In genomic region chrY:8341000-8341399, GRCh38 we compare ENCODE assay signal across 22 cellular contexts.
DNase-seq lines count a peak whose midpoint lies in the region; ATAC-seq and FAIRE-seq lines count a peak whose summit lies in the region.
"Had no signal": no experiment of that assay in that cellular context is flagged by ENCODE, and none has a peak within 500 bp of the region (broad histone marks: within the 10 kb centered on the region; RNA-seq: fewer than 3 reads in every experiment).

No MANE protein-coding gene starts in this region.

- no peaks in the 10 kb centered on the region for H3K27me3 ChIP-seq in small intestine (ENCODE audit: control insufficient read depth in 2 of 2, insufficient read depth in 2 of 2, low read length in 2 of 2)
- H3K27me3 ChIP-seq: BLaER1 treated with 17β-estradiol and CSF1 and Interleukin-3, amounts not matched to agents 10 nM and 100 nM had no signal

- no peak for DNase-seq in activated CD4-positive, alpha-beta T cell treated with anti-CD3 and anti-CD28 coated beads for 36 hours
- DNase-seq in activated CD4-positive, alpha-beta T cell treated with anti-CD3 and anti-CD28 coated beads, Interleukin-2, amount 10 ng/mL, durations not matched to agents 24 days and 14 days = no peak
- DNase-seq in activated naive CD8-positive, alpha-beta T cell treated with anti-CD3 and anti-CD28 coated beads, Interleukin-2, amount 50 U/mL, for 24 hours = no peak
- DNase-seq in activated naive CD8-positive, alpha-beta T cell treated with anti-CD3 and anti-CD28 coated beads for 36 hours = no peak
- no peak for DNase-seq in small intestine
- DNase-seq: AML-193; Caco-2; Calu3; CD4-positive, alpha-beta T cell; CD8-positive, alpha-beta T cell; DMS79 treated with DMSO at 0.1 percent for 48 hours; GF-D8 had no signal

- no peak for FAIRE-seq in small intestine (lab: Jason Lieb, UNC)
- FAIRE-seq: A549, D721Med, G401.6, GM12891, GM19239 had no signal

- H3K9me3 Mint-ChIP-seq in activated CD4-positive, alpha-beta T cell treated with anti-CD3 and anti-CD28 coated beads for 36 hours (ENCODE audit: low read depth) = no peaks in the 10 kb centered on the region
- H3K9me3 Mint-ChIP-seq in activated CD4-positive, alpha-beta T cell treated with anti-CD3 and anti-CD28 coated beads, Interleukin-2, amount 10 ng/mL, durations not matched to agents 24 days and 14 days = no peaks in the 10 kb centered on the region
- no peaks in the 10 kb centered on the region for H3K9me3 Mint-ChIP-seq in activated naive CD8-positive, alpha-beta T cell treated with anti-CD3 and anti-CD28 coated beads, Interleukin-2, amount 50 U/mL, for 24 hours
- no peaks in the 10 kb centered on the region for H3K9me3 Mint-ChIP-seq in activated naive CD8-positive, alpha-beta T cell treated with anti-CD3 and anti-CD28 coated beads for 36 hours
- no peaks in the 10 kb centered on the region for H3K9me3 Mint-ChIP-seq in activated T-helper 17 cell treated with anti-CD3 and anti-CD28 coated beads, Interleukin-2, amount 50 U/mL, for 72 hours
- H3K9me3 Mint-ChIP-seq: CD4-positive, alpha-beta T cell; CD8-positive, alpha-beta T cell had no signal

- no peaks in the 10 kb centered on the region for H3K4me1 ChIP-seq in small intestine (ENCODE audit: control insufficient read depth in 2 of 2, insufficient read depth in 1 of 2, low read depth in 1 of 2, low read length in 1 of 2)
- H3K4me1 ChIP-seq: A549; BLaER1 treated with 17β-estradiol and CSF1 and Interleukin-3, amounts not matched to agents 10 nM and 100 nM; Caco-2 had no signal

- H3K36me3 Mint-ChIP-seq in activated CD4-positive, alpha-beta T cell treated with anti-CD3 and anti-CD28 coated beads for 36 hours (ENCODE audit: low read depth) = no peaks in the 10 kb centered on the region
- no peaks in the 10 kb centered on the region for H3K36me3 Mint-ChIP-seq in activated CD4-positive, alpha-beta T cell treated with anti-CD3 and anti-CD28 coated beads, Interleukin-2, amount 10 ng/mL, durations not matched to agents 24 days and 14 days (ENCODE audit: low read depth)
- H3K36me3 Mint-ChIP-seq in activated naive CD8-positive, alpha-beta T cell treated with anti-CD3 and anti-CD28 coated beads, Interleukin-2, amount 50 U/mL, for 24 hours (ENCODE audit: low read depth) = no peaks in the 10 kb centered on the region
- H3K36me3 Mint-ChIP-seq in activated naive CD8-positive, alpha-beta T cell treated with anti-CD3 and anti-CD28 coated beads for 36 hours = no peaks in the 10 kb centered on the region
- H3K36me3 Mint-ChIP-seq in activated T-helper 17 cell treated with anti-CD3 and anti-CD28 coated beads, Interleukin-2, amount 50 U/mL, for 72 hours (ENCODE audit: low read depth) = no peaks in the 10 kb centered on the region
- H3K36me3 Mint-ChIP-seq: CD8-positive, alpha-beta T cell had no signal

- peak; percentile 33 for ATAC-seq in activated CD4-positive, alpha-beta T cell treated with anti-CD3 and anti-CD28 coated beads for 36 hours
- ATAC-seq in activated naive CD8-positive, alpha-beta T cell treated with anti-CD3 and anti-CD28 coated beads, Interleukin-2, amount 50 U/mL, for 24 hours = peak; percentile 12
- ATAC-seq in activated T-helper 17 cell treated with anti-CD3 and anti-CD28 coated beads, Interleukin-2, amount 50 U/mL, for 72 hours (replicated peaks) = peak; percentile 55
- ATAC-seq: A549; CD8-positive, alpha-beta T cell had no signal

- H3K4me3 Mint-ChIP-seq in activated CD4-positive, alpha-beta T cell treated with anti-CD3 and anti-CD28 coated beads for 36 hours = no peak overlapping the region
- H3K4me3 Mint-ChIP-seq in activated CD4-positive, alpha-beta T cell treated with anti-CD3 and anti-CD28 coated beads, Interleukin-2, amount 10 ng/mL, durations not matched to agents 24 days and 14 days = no peak overlapping the region
- H3K4me3 Mint-ChIP-seq in activated naive CD8-positive, alpha-beta T cell treated with anti-CD3 and anti-CD28 coated beads, Interleukin-2, amount 50 U/mL, for 24 hours = no peak overlapping the region
- no peak overlapping the region for H3K4me3 Mint-ChIP-seq in activated naive CD8-positive, alpha-beta T cell treated with anti-CD3 and anti-CD28 coated beads for 36 hours
- H3K4me3 Mint-ChIP-seq in activated T-helper 17 cell treated with anti-CD3 and anti-CD28 coated beads, Interleukin-2, amount 50 U/mL, for 72 hours = no peak overlapping the region
- H3K4me3 Mint-ChIP-seq: B cell; CD4-positive, alpha-beta T cell; CD8-positive, alpha-beta T cell had no signal

- H3K27ac Mint-ChIP-seq in activated CD4-positive, alpha-beta T cell treated with anti-CD3 and anti-CD28 coated beads for 36 hours = no peak overlapping the region
- no peak overlapping the region for H3K27ac Mint-ChIP-seq in activated CD4-positive, alpha-beta T cell treated with anti-CD3 and anti-CD28 coated beads, Interleukin-2, amount 10 ng/mL, durations not matched to agents 24 days and 14 days
- no peak overlapping the region for H3K27ac Mint-ChIP-seq in activated naive CD8-positive, alpha-beta T cell treated with anti-CD3 and anti-CD28 coated beads, Interleukin-2, amount 50 U/mL, for 24 hours
- H3K27ac Mint-ChIP-seq in activated naive CD8-positive, alpha-beta T cell treated with anti-CD3 and anti-CD28 coated beads for 36 hours = no peak overlapping the region
- H3K27ac Mint-ChIP-seq in activated T-helper 17 cell treated with anti-CD3 and anti-CD28 coated beads, Interleukin-2, amount 50 U/mL, for 72 hours = no peak overlapping the region
- H3K27ac Mint-ChIP-seq: B cell; CD4-positive, alpha-beta T cell; CD8-positive, alpha-beta T cell had no signal

- 63 to 80% methylated on average over 2 of the region's 2 CpGs; no CpG with 5 or more reads in 1 of the 3 donors for WGBS in small intestine, 3 donors

- POLR2A ChIA-PET in activated CD4-positive, alpha-beta T cell treated with anti-CD3 and anti-CD28 coated beads for 36 hours (lab: Charles Lee) = no interaction called here

- H3K4me1 Mint-ChIP-seq in activated CD4-positive, alpha-beta T cell treated with anti-CD3 and anti-CD28 coated beads for 36 hours = peaks cover under 1% of the 10 kb centered on the region
- no peaks in the 10 kb centered on the region for H3K4me1 Mint-ChIP-seq in activated CD4-positive, alpha-beta T cell treated with anti-CD3 and anti-CD28 coated beads, Interleukin-2, amount 10 ng/mL, durations not matched to agents 24 days and 14 days
- H3K4me1 Mint-ChIP-seq in activated naive CD8-positive, alpha-beta T cell treated with anti-CD3 and anti-CD28 coated beads, Interleukin-2, amount 50 U/mL, for 24 hours = peaks cover 13% of the 10 kb centered on the region
- peaks cover under 1% of the 10 kb centered on the region for H3K4me1 Mint-ChIP-seq in activated naive CD8-positive, alpha-beta T cell treated with anti-CD3 and anti-CD28 coated beads for 36 hours
- no peaks in the 10 kb centered on the region for H3K4me1 Mint-ChIP-seq in activated T-helper 17 cell treated with anti-CD3 and anti-CD28 coated beads, Interleukin-2, amount 50 U/mL, for 72 hours
- H3K4me1 Mint-ChIP-seq: B cell had no signal

- CTCF ChIA-PET in activated CD4-positive, alpha-beta T cell treated with anti-CD3 and anti-CD28 coated beads for 36 hours (lab: Charles Lee) = no interaction called here

- H3K27me3 Mint-ChIP-seq in activated CD4-positive, alpha-beta T cell treated with anti-CD3 and anti-CD28 coated beads for 36 hours = no peaks in the 10 kb centered on the region
- no peaks in the 10 kb centered on the region for H3K27me3 Mint-ChIP-seq in activated CD4-positive, alpha-beta T cell treated with anti-CD3 and anti-CD28 coated beads, Interleukin-2, amount 10 ng/mL, durations not matched to agents 24 days and 14 days
- H3K27me3 Mint-ChIP-seq in activated naive CD8-positive, alpha-beta T cell treated with anti-CD3 and anti-CD28 coated beads, Interleukin-2, amount 50 U/mL, for 24 hours = no peaks in the 10 kb centered on the region
- H3K27me3 Mint-ChIP-seq in activated naive CD8-positive, alpha-beta T cell treated with anti-CD3 and anti-CD28 coated beads for 36 hours = no peaks in the 10 kb centered on the region
- no peaks in the 10 kb centered on the region for H3K27me3 Mint-ChIP-seq in activated T-helper 17 cell treated with anti-CD3 and anti-CD28 coated beads, Interleukin-2, amount 50 U/mL, for 72 hours
- H3K27me3 Mint-ChIP-seq: B cell; CD4-positive, alpha-beta T cell had no signal

- no peak overlapping the region for H3K27ac ChIP-seq in small intestine (ENCODE audit: low read depth in 1 of 2, low read length in 1 of 2)
- H3K27ac ChIP-seq: 22Rv1; A549; BLaER1 treated with 17β-estradiol and CSF1 and Interleukin-3, amounts not matched to agents 10 nM and 100 nM; C4-2B had no signal

- intact Hi-C loops in activated CD4-positive, alpha-beta T cell treated with anti-CD3 and anti-CD28 coated beads for 36 hours (cut with DNase I, micrococcal nuclease) = no loop called here
- intact Hi-C loops in activated CD4-positive, alpha-beta T cell treated with anti-CD3 and anti-CD28 coated beads, Interleukin-2, amount 10 ng/mL, durations not matched to agents 24 days and 14 days (cut with micrococcal nuclease) = no loop called here

- no peaks in the 10 kb centered on the region for H3K9me3 ChIP-seq in small intestine (ENCODE audit: control insufficient read depth, low read depth)
- H3K9me3 ChIP-seq: A549; BLaER1 treated with 17β-estradiol and CSF1 and Interleukin-3, amounts not matched to agents 10 nM and 100 nM; Caco-2 had no signal

- no peaks in the 10 kb centered on the region for H3K36me3 ChIP-seq in small intestine (ENCODE audit: control insufficient read depth in 2 of 2, insufficient read depth in 2 of 2, low read length in 2 of 2)
- H3K36me3 ChIP-seq: BLaER1 treated with 17β-estradiol and CSF1 and Interleukin-3, amounts not matched to agents 10 nM and 100 nM had no signal

- H3K4me3 ChIP-seq in small intestine (ENCODE audit: low read depth in 1 of 2, low read length in 2 of 2) = no peak overlapping the region
- H3K4me3 ChIP-seq: A549; BLaER1 treated with 17β-estradiol and CSF1 and Interleukin-3, amounts not matched to agents 10 nM and 100 nM had no signal
